ENCODE assay signal across 8 cellular contexts in the genomic region with DNA sequence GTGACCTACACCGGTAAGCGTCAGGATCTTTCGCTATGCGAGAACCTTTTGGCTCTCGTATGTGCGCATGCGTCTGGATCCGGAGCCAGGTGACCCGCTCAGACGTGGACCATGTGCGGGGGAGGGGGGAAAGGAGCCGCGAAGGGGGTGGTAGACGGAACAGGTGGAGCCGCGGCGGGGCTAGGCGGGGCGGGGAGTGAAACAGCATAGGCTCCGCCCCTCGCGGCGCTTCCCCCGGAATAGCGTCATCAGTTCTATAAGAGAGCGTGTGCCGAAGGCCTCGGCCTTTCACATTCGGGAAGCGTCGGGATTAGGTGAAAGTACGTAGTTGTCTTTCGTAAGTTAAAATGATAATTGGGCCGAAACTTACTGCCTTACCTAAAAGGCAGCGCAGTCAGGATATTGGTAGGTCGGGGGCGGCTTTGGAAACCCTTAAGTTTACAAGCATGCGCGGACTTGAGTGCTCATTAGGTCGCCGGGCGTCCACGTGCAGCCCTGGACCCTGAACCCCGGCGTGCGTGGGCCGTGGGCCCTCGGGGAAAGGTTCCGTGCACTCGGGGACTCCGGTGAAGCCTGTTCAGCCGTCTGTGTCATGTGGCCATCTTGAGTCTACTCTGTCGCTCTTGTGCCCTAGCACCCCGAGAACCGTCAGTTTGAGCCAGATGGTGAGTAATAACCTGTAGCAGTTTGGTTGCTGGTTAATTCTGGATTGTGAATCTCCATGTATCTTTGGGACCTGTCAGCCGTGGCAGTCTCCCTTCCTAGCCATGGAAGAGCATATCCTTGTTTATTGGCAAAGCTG.
A peak's percentile ranks its signal among the peaks of the same experiment; 100 is the strongest.
DNase-seq lines count a peak whose midpoint lies in the region; ATAC-seq and TF ChIP-seq lines count a peak whose summit lies in the region.

No MANE protein-coding gene starts in this region.

- H3K27ac Mint-ChIP-seq in IgD-negative memory B cell, result peak overlapping the region; percentile 87 to 100 (median 97)

- peak overlapping the region; percentile 90 to 99 (median 92) for H3K4me3 Mint-ChIP-seq in IgD-negative memory B cell

- no peaks in the 10 kb centered on the region for H3K9me3 Mint-ChIP-seq in IgD-negative memory B cell

- peak overlapping the region; percentile 87 for H3K4me3 ChIP-seq in epithelial cell of proximal tubule (ENCODE audit: low read depth, low read length)

- H3K4me1 Mint-ChIP-seq in IgD-negative memory B cell, result peaks cover 27 to 46% (median 28%) of the 10 kb centered on the region in 3 donors

- H3K27me3 Mint-ChIP-seq in IgD-negative memory B cell, result no peaks in the 10 kb centered on the region

- no peak for TF ChIP-seq CTCF in epithelial cell of proximal tubule (conservative IDR thresholded peaks at IDR 0.05; ENCODE audit: low read depth, low read length)

- ATAC-seq in GM21576 (IDR thresholded peaks at IDR 0.05; ENCODE audit: unreplicated experiment), result peak; percentile 88

- DNase-seq in DMS153 (lab: John Stamatoyannopoulos, UW), result peak; percentile 93
- peak; percentile 97 for DNase-seq in OCI-M1 (lab: John Stamatoyannopoulos, UW)
- DNase-seq in activated T-cell treated with anti-CD3 and anti-CD28 coated beads for 48 hours (ENCODE audit: low read depth), result peak; percentile 95
- peak; percentile 63 for DNase-seq in epithelial cell of proximal tubule (ENCODE audit: low read depth)
- peak; percentile 97 for DNase-seq in mucosa of gallbladder (ENCODE audit: low spot score)
- peak; percentile 96 to 97 for DNase-seq in stimulated activated CD8-positive, alpha-beta memory T cell treated with anti-CD3 and anti-CD28 coated beads, Interleukin-4, amount 100 ng/mL, for 4 hours (ENCODE audit: low read depth in 2 of 2, low spot score in 1 of 2)

- H3K36me3 Mint-ChIP-seq in IgD-negative memory B cell, result no peaks in the 10 kb centered on the region

Comparison
In these comparisons a context has a peak if more than half of its experiments do, and no peak if none do; other contexts are left out.
1. Peak in every context shown above with its lines: DNase-seq, ATAC-seq and H3K4me3 ChIP-seq.